In genomic region chr3:127418560-127419099, GRCh38 we compare ENCODE assay signal across 19 cellular contexts.
DNase-seq lines count a peak whose midpoint lies in the region; ATAC-seq and TF ChIP-seq lines count a peak whose summit lies in the region.
"Had no signal": no experiment of that assay in that cellular context is flagged by ENCODE, and none has a peak within 500 bp of the region (broad histone marks: within the 10 kb centered on the region; RNA-seq: fewer than 3 reads in every experiment).

No MANE protein-coding gene starts in this region.

- H3K36me3 Mint-ChIP-seq in activated CD4-positive, alpha-beta T cell treated with anti-CD3 and anti-CD28 coated beads for 36 hours (ENCODE audit: low read depth) = no peaks in the 10 kb centered on the region
- H3K36me3 Mint-ChIP-seq in endodermal cell (ENCODE audit: low read depth) = no peaks in the 10 kb centered on the region
- no peaks in the 10 kb centered on the region for H3K36me3 Mint-ChIP-seq in neural progenitor cell
- H3K36me3 Mint-ChIP-seq: CD8-positive, alpha-beta memory T cell had no signal

- H3K4me3 ChIP-seq in endodermal cell (ENCODE audit: low read length) (no peak overlapping the region), neural progenitor cell (no peak overlapping the region)

- no peak for DNase-seq in activated CD4-positive, alpha-beta T cell treated with anti-CD3 and anti-CD28 coated beads for 36 hours
- DNase-seq in activated CD4-positive, alpha-beta T cell treated with anti-CD3 and anti-CD28 coated beads, Interleukin-2, amount 50 U/mL, for 48 hours = no peak
- DNase-seq in NCI-H1417 (lab: John Stamatoyannopoulos, UW) = peak; percentile 49 to 84 (median 70)
- DNase-seq in endodermal cell = peak; percentile 32
- no peak for DNase-seq in neural progenitor cell (ENCODE audit: low spot score)
- DNase-seq in NCI-H524 treated with DMSO at 0.1 percent for 48 hours (lab: John Stamatoyannopoulos, UW) = no peak
- DNase-seq: Calu3; CD8-positive, alpha-beta memory T cell; EL; GF-D8; KG1; NCI-H2081; NCI-H774; SIG-M5; SK-N-SH had no signal

- no peak overlapping the region for H3K4me3 Mint-ChIP-seq in activated CD4-positive, alpha-beta T cell treated with anti-CD3 and anti-CD28 coated beads for 36 hours
- H3K4me3 Mint-ChIP-seq in endodermal cell (no peak overlapping the region), neural progenitor cell (no peak overlapping the region)
- H3K4me3 Mint-ChIP-seq: CD8-positive, alpha-beta memory T cell had no signal

- intact Hi-C loops in activated CD4-positive, alpha-beta T cell treated with anti-CD3 and anti-CD28 coated beads for 36 hours (cut with DNase I, micrococcal nuclease) = no loop called here

- no peak overlapping the region for H3K27ac ChIP-seq in endodermal cell (ENCODE audit: low read depth, low read length)
- H3K27ac ChIP-seq in neural progenitor cell = no peak overlapping the region
- H3K27ac ChIP-seq: C4-2B had no signal

- H3K27me3 ChIP-seq in endodermal cell (ENCODE audit: control insufficient read depth, insufficient read depth, low read length, poor library complexity, severe bottlenecking) (no peaks in the 10 kb centered on the region), neural progenitor cell (no peaks in the 10 kb centered on the region)

- peak overlapping the region; percentile 45 for H3K4me2 ChIP-seq in neural progenitor cell
- H3K4me2 ChIP-seq: SK-N-SH had no signal

- H3K79me2 ChIP-seq in neural progenitor cell (ENCODE audit: low read depth) = no peaks in the 10 kb centered on the region

- H3K9me3 ChIP-seq in endodermal cell (ENCODE audit: control insufficient read depth, low read length) (no peaks in the 10 kb centered on the region), neural progenitor cell (ENCODE audit: low read depth) (no peaks in the 10 kb centered on the region)
- H3K9me3 ChIP-seq: SK-N-SH had no signal

- H4K20me1 ChIP-seq in neural progenitor cell (ENCODE audit: low read depth) = no peaks in the 10 kb centered on the region

- H3K4me1 Mint-ChIP-seq in activated CD4-positive, alpha-beta T cell treated with anti-CD3 and anti-CD28 coated beads for 36 hours = no peaks in the 10 kb centered on the region
- H3K4me1 Mint-ChIP-seq in endodermal cell (peaks cover 26% of the 10 kb centered on the region), neural progenitor cell (peaks cover 85% of the 10 kb centered on the region)
- H3K4me1 Mint-ChIP-seq: CD8-positive, alpha-beta memory T cell had no signal

- no peaks in the 10 kb centered on the region for H3F3A ChIP-seq in neural progenitor cell (ENCODE audit: low read depth)

- no peak overlapping the region for H3K27ac Mint-ChIP-seq in activated CD4-positive, alpha-beta T cell treated with anti-CD3 and anti-CD28 coated beads for 36 hours
- no peak overlapping the region for H3K27ac Mint-ChIP-seq in endodermal cell
- peak overlapping the region; percentile 65 for H3K27ac Mint-ChIP-seq in neural progenitor cell
- H3K27ac Mint-ChIP-seq: CD8-positive, alpha-beta memory T cell had no signal

- POLR2A ChIA-PET in activated CD4-positive, alpha-beta T cell treated with anti-CD3 and anti-CD28 coated beads for 36 hours (lab: Charles Lee) = no interaction called here

- H3K36me3 ChIP-seq in endodermal cell (ENCODE audit: control insufficient read depth, insufficient read depth, low read length) (no peaks in the 10 kb centered on the region), neural progenitor cell (no peaks in the 10 kb centered on the region)

- no peak for TF ChIP-seq CTCF in endodermal cell (conservative IDR thresholded peaks at IDR 0.05)
- no peak for TF ChIP-seq CTCF in neural progenitor cell (IDR thresholded peaks at IDR 0.05)

- H3K27me3 Mint-ChIP-seq in activated CD4-positive, alpha-beta T cell treated with anti-CD3 and anti-CD28 coated beads for 36 hours = peaks cover 44% of the 10 kb centered on the region
- H3K27me3 Mint-ChIP-seq in endodermal cell (ENCODE audit: insufficient read depth) = peaks cover 2% of the 10 kb centered on the region
- peaks cover 7% of the 10 kb centered on the region for H3K27me3 Mint-ChIP-seq in neural progenitor cell (ENCODE audit: insufficient read depth, low read depth)

- H3K9ac ChIP-seq in endodermal cell (ENCODE audit: extremely low read depth, low read length, poor library complexity, severe bottlenecking) = no peak overlapping the region
- H3K9ac ChIP-seq in neural progenitor cell = no peak overlapping the region
- H3K9ac ChIP-seq: SK-N-SH had no signal

- H3K4me1 ChIP-seq in endodermal cell (ENCODE audit: control insufficient read depth, insufficient read depth, low read length) (peaks cover 4% of the 10 kb centered on the region), neural progenitor cell (peaks cover 64% of the 10 kb centered on the region)

- WGBS in endodermal cell (ENCODE audit: insufficient coverage in 1 of 2, insufficient read length in 1 of 2), 2 experiments = 77 to 93% methylated on average over 3 to 4 of the region's 4 CpGs

- CTCF ChIA-PET in activated CD4-positive, alpha-beta T cell treated with anti-CD3 and anti-CD28 coated beads for 36 hours (lab: Charles Lee) = no interaction called here

- no peak overlapping the region for H2AFZ ChIP-seq in neural progenitor cell (replicated peaks)

- ATAC-seq in activated CD4-positive, alpha-beta T cell treated with anti-CD3 and anti-CD28 coated beads for 36 hours = peak; percentile 55
- no peak for ATAC-seq in HG03378 (IDR thresholded peaks at IDR 0.05; ENCODE audit: unreplicated experiment)
- ATAC-seq: HCT116, Panc1 had no signal

- no peaks in the 10 kb centered on the region for H3K9me3 Mint-ChIP-seq in activated CD4-positive, alpha-beta T cell treated with anti-CD3 and anti-CD28 coated beads for 36 hours (ENCODE audit: low read depth)
- H3K9me3 Mint-ChIP-seq in endodermal cell (no peaks in the 10 kb centered on the region), neural progenitor cell (no peaks in the 10 kb centered on the region)
- H3K9me3 Mint-ChIP-seq: CD8-positive, alpha-beta memory T cell had no signal

Comparison
In these comparisons a context has a peak if more than half of its experiments do, and no peak if none do; other contexts are left out.
1. DNase-seq: peak in NCI-H1417 (3 of 3) and endodermal cell (single experiment); none in activated CD4-positive, alpha-beta T cell treated with anti-CD3 and anti-CD28 coated beads for 36 hours (single experiment), activated CD4-positive, alpha-beta T cell treated with anti-CD3 and anti-CD28 coated beads, Interleukin-2, amount 50 U/mL, for 48 hours (0 of 2), neural progenitor cell (single experiment) and NCI-H524 treated with DMSO at 0.1 percent for 48 hours (single experiment).